Comparison of ENCODE assay signal across 1 cellular context in genomic region chr11:97732011-97732632, GRCh38.
TF ChIP-seq lines count a peak whose summit lies in the region.

No MANE protein-coding gene starts in this region.

TF ChIP-seq in HepG2, 621 proteins besides CTCF, POLR2A, EP300 and RAD21 (continued from another document and continues in another):
- TF ChIP-seq, protein P1, sequence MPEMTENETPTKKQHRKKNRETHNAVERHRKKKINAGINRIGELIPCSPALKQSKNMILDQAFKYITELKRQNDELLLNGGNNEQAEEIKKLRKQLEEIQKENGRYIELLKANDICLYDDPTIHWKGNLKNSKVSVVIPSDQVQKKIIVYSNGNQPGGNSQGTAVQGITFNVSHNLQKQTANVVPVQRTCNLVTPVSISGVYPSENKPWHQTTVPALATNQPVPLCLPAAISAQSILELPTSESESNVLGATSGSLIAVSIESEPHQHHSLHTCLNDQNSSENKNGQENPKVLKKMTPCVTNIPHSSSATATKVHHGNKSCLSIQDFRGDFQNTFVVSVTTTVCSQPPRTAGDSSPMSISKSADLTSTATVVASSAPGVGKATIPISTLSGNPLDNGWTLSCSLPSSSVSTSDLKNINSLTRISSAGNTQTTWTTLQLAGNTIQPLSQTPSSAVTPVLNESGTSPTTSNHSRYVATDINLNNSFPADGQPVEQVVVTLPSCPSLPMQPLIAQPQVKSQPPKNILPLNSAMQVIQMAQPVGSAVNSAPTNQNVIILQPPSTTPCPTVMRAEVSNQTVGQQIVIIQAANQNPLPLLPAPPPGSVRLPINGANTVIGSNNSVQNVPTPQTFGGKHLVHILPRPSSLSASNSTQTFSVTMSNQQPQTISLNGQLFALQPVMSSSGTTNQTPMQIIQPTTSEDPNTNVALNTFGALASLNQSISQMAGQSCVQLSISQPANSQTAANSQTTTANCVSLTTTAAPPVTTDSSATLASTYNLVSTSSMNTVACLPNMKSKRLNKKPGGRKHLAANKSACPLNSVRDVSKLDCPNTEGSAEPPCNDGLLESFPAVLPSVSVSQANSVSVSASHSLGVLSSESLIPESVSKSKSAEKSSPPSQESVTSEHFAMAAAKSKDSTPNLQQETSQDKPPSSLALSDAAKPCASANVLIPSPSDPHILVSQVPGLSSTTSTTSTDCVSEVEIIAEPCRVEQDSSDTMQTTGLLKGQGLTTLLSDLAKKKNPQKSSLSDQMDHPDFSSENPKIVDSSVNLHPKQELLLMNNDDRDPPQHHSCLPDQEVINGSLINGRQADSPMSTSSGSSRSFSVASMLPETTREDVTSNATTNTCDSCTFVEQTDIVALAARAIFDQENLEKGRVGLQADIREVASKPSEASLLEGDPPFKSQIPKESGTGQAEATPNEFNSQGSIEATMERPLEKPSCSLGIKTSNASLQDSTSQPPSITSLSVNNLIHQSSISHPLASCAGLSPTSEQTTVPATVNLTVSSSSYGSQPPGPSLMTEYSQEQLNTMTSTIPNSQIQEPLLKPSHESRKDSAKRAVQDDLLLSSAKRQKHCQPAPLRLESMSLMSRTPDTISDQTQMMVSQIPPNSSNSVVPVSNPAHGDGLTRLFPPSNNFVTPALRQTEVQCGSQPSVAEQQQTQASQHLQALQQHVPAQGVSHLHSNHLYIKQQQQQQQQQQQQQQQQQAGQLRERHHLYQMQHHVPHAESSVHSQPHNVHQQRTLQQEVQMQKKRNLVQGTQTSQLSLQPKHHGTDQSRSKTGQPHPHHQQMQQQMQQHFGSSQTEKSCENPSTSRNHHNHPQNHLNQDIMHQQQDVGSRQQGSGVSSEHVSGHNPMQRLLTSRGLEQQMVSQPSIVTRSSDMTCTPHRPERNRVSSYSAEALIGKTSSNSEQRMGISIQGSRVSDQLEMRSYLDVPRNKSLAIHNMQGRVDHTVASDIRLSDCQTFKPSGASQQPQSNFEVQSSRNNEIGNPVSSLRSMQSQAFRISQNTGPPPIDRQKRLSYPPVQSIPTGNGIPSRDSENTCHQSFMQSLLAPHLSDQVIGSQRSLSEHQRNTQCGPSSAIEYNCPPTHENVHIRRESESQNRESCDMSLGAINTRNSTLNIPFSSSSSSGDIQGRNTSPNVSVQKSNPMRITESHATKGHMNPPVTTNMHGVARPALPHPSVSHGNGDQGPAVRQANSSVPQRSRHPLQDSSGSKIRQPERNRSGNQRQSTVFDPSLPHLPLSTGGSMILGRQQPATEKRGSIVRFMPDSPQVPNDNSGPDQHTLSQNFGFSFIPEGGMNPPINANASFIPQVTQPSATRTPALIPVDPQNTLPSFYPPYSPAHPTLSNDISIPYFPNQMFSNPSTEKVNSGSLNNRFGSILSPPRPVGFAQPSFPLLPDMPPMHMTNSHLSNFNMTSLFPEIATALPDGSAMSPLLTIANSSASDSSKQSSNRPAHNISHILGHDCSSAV (CRISPR knock-in tag; IDR thresholded peaks at IDR 0.05; ENCODE audit: borderline replicate concordance), result no peak
- TF ChIP-seq ZNF709 (CRISPR knock-in tag; IDR thresholded peaks at IDR 0.05) (no peak), ZFP82 (CRISPR knock-in tag; IDR thresholded peaks at IDR 0.05; ENCODE audit: borderline replicate concordance) (no peak), DMTF1 (CRISPR knock-in tag; IDR thresholded peaks at IDR 0.05) (no peak), TRAFD1 (CRISPR knock-in tag; IDR thresholded peaks at IDR 0.05; ENCODE audit: borderline replicate concordance) (no peak), MAF1 (CRISPR knock-in tag; IDR thresholded peaks at IDR 0.05; ENCODE audit: borderline replicate concordance) (no peak), NR3C1 (CRISPR knock-in tag; IDR thresholded peaks at IDR 0.05) (no peak), CBFB (CRISPR knock-in tag; IDR thresholded peaks at IDR 0.05) (peak; percentile 71; the same call in 1 of the 2 replicates), ZNF710 (CRISPR knock-in tag; IDR thresholded peaks at IDR 0.05; ENCODE audit: borderline replicate concordance) (peak; percentile 35; the same call in 1 of the 2 replicates), SAP130 (CRISPR knock-in tag; IDR thresholded peaks at IDR 0.05; ENCODE audit: low read depth) (peak; percentile 23; the same call in 1 of the 2 replicates), PAWR (CRISPR knock-in tag; IDR thresholded peaks at IDR 0.05; ENCODE audit: borderline replicate concordance) (no peak), ZNF564 (CRISPR knock-in tag; IDR thresholded peaks at IDR 0.05) (no peak), MATR3 (CRISPR knock-in tag; IDR thresholded peaks at IDR 0.05) (no peak), CEBPB (IDR thresholded peaks at IDR 0.05; ENCODE audit: borderline replicate concordance, low read depth, low read length) (0 out of 2 replicates have a peak, but pooled peaks have one; percentile 3), ZNF331 (CRISPR knock-in tag; IDR thresholded peaks at IDR 0.05) (peak; percentile 57; the same call in 1 of the 2 replicates), ZNF672 (CRISPR knock-in tag; IDR thresholded peaks at IDR 0.05) (no peak), MIER3 (CRISPR knock-in tag; IDR thresholded peaks at IDR 0.05; ENCODE audit: borderline replicate concordance) (no peak), HMG20A (CRISPR knock-in tag; IDR thresholded peaks at IDR 0.05; ENCODE audit: borderline replicate concordance) (peak; percentile 66; the same call in 1 of the 2 replicates), SOX13 (IDR thresholded peaks at IDR 0.05) (no peak), SOX13 (CRISPR knock-in tag; conservative IDR thresholded peaks at IDR 0.05 in 1 of 2, IDR thresholded peaks at IDR 0.05 in 1 of 2) (peak in 1 of 2 experiments; percentile 82; a peak in 2 of 4 replicates), AGO1 (IDR thresholded peaks at IDR 0.05; ENCODE audit: low read depth, low read length, poor library complexity, severe bottlenecking) (no peak), NCOA5 (CRISPR knock-in tag; IDR thresholded peaks at IDR 0.05) (no peak), FOXO1 (CRISPR knock-in tag; IDR thresholded peaks at IDR 0.05) (no peak), ZSCAN12 (CRISPR knock-in tag; IDR thresholded peaks at IDR 0.05) (no peak), ZNF230 (CRISPR knock-in tag; IDR thresholded peaks at IDR 0.05) (no peak)
- TF ChIP-seq, protein P2, sequence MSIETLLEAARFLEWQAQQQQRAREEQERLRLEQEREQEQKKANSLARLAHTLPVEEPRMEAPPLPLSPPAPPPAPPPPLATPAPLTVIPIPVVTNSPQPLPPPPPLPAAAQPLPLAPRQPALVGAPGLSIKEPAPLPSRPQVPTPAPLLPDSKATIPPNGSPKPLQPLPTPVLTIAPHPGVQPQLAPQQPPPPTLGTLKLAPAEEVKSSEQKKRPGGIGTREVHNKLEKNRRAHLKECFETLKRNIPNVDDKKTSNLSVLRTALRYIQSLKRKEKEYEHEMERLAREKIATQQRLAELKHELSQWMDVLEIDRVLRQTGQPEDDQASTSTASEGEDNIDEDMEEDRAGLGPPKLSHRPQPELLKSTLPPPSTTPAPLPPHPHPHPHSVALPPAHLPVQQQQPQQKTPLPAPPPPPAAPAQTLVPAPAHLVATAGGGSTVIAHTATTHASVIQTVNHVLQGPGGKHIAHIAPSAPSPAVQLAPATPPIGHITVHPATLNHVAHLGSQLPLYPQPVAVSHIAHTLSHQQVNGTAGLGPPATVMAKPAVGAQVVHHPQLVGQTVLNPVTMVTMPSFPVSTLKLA (IDR thresholded peaks at IDR 0.05), result no peak
- TF ChIP-seq, protein P3, sequence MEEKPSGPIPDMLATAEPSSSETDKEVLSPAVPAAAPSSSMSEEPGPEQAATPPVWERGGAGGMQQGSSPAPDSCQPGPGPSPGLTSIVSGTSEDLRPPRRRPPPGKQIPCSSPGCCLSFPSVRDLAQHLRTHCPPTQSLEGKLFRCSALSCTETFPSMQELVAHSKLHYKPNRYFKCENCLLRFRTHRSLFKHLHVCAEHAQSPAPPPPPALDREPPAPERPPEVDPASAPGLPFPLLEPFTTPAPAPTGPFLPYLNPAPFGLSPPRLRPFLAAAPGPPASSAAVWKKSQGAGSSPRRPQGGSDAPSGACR (CRISPR knock-in tag; IDR thresholded peaks at IDR 0.05), result no peak
- TF ChIP-seq, protein P4, sequence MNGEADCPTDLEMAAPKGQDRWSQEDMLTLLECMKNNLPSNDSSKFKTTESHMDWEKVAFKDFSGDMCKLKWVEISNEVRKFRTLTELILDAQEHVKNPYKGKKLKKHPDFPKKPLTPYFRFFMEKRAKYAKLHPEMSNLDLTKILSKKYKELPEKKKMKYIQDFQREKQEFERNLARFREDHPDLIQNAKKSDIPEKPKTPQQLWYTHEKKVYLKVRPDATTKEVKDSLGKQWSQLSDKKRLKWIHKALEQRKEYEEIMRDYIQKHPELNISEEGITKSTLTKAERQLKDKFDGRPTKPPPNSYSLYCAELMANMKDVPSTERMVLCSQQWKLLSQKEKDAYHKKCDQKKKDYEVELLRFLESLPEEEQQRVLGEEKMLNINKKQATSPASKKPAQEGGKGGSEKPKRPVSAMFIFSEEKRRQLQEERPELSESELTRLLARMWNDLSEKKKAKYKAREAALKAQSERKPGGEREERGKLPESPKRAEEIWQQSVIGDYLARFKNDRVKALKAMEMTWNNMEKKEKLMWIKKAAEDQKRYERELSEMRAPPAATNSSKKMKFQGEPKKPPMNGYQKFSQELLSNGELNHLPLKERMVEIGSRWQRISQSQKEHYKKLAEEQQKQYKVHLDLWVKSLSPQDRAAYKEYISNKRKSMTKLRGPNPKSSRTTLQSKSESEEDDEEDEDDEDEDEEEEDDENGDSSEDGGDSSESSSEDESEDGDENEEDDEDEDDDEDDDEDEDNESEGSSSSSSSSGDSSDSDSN (CRISPR knock-in tag; IDR thresholded peaks at IDR 0.05), result no peak
- TF ChIP-seq, protein P5, sequence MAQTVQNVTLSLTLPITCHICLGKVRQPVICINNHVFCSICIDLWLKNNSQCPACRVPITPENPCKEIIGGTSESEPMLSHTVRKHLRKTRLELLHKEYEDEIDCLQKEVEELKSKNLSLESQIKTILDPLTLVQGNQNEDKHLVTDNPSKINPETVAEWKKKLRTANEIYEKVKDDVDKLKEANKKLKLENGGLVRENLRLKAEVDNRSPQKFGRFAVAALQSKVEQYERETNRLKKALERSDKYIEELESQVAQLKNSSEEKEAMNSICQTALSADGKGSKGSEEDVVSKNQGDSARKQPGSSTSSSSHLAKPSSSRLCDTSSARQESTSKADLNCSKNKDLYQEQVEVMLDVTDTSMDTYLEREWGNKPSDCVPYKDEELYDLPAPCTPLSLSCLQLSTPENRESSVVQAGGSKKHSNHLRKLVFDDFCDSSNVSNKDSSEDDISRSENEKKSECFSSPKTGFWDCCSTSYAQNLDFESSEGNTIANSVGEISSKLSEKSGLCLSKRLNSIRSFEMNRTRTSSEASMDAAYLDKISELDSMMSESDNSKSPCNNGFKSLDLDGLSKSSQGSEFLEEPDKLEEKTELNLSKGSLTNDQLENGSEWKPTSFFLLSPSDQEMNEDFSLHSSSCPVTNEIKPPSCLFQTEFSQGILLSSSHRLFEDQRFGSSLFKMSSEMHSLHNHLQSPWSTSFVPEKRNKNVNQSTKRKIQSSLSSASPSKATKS (CRISPR knock-in tag; IDR thresholded peaks at IDR 0.05), result no peak
- TF ChIP-seq, protein P6, sequence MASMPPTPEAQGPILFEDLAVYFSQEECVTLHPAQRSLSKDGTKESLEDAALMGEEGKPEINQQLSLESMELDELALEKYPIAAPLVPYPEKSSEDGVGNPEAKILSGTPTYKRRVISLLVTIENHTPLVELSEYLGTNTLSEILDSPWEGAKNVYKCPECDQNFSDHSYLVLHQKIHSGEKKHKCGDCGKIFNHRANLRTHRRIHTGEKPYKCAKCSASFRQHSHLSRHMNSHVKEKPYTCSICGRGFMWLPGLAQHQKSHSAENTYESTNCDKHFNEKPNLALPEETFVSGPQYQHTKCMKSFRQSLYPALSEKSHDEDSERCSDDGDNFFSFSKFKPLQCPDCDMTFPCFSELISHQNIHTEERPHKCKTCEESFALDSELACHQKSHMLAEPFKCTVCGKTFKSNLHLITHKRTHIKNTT (CRISPR knock-in tag; IDR thresholded peaks at IDR 0.05), result no peak
